ENCODE assay signal across 8 cellular contexts in the genomic region with DNA sequence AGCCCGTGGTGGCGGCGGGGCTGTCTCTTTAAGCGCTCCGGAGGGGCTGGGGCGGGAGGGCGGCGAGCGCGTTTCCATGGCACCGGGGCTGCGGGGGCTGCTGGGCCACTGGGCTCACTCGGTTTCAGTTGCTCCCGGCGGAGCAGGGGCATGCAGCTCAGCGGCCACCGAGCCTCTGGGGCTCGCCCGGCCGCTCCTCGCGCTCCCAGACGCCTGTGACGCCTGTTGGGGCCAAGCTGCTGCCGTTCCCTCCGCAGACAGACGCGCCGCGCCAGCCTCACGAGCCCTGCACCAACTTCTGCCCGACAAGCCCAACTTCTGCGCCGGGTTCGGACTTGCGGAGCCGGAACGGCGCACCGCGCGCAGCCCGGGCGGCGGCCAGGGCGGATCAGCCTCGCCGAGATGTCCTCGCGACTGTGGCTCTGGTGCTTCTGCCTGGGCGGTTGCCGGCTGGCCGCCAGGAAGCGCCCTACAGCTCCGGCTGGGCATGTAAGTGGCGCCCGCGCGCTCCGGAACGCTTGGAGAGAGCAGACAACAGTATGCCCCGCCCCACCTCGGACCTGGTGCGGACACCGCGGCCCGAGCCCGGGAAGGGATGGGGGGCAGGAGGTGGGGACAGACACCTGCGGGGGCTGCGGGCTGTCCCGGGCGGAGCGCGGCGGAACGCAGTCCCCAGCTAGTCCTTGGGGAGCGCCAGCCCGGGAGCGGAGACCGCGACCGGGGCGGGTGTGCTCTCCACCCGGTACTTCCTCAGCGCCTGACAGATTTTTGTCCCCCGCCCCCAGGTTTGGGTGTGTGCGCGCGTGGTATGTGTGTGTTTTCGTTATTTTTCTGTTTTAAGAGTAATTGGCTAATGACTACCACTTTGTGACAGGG.
DNase-seq lines count a peak whose midpoint lies in the region; ATAC-seq, FAIRE-seq and TF ChIP-seq lines count a peak whose summit lies in the region.

No MANE protein-coding gene starts in this region.

- TF ChIP-seq POLR2A in spleen (IDR thresholded peaks at IDR 0.05) = no peak

- peak overlapping the region; percentile 99 for H3K4me2 ChIP-seq in GM23338

- TF ChIP-seq EP300 in Ishikawa (IDR thresholded peaks at IDR 0.05; ENCODE audit: borderline replicate concordance) = no peak

- H3K36me3 ChIP-seq in GM23338 (ENCODE audit: insufficient read depth) (no peaks in the 10 kb centered on the region), kidney (ENCODE audit: control insufficient read depth in 1 of 2, insufficient read depth in 2 of 2, low read length in 2 of 2) (no peaks in the 10 kb centered on the region), spleen (no peaks in the 10 kb centered on the region)

- H3F3A ChIP-seq in GM23338 (replicated peaks; ENCODE audit: low read depth) = 0 out of 2 replicates have a peak, but pooled peaks cover 6% of the 10 kb centered on the region

- peaks cover 8% of the 10 kb centered on the region; the same call in 1 of the 2 replicates for H3K79me2 ChIP-seq in GM23338 (replicated peaks; ENCODE audit: insufficient read depth)

- peak overlapping the region; percentile 97 for H2AFZ ChIP-seq in GM23338

- H3K36me3 Mint-ChIP-seq in GM23338 (ENCODE audit: low read depth) = peaks cover 17% of the 10 kb centered on the region

- H3K4me3 ChIP-seq in GM23338 = peak overlapping the region; percentile 95
- peak overlapping the region; percentile 62 to 70 for H3K4me3 ChIP-seq in kidney (ENCODE audit: low read length in 2 of 2)
- peak overlapping the region; percentile 29 to 76 (median 50) for H3K4me3 ChIP-seq in spleen

- peak overlapping the region; percentile 17; the same call in 1 of the 2 replicates for H3K27ac Mint-ChIP-seq in GM23338

- intact Hi-C loops in kidney (cut with DNase I) = no loop called here
- intact Hi-C loops in spleen (cut with DNase I; ENCODE audit: low total_unique reads) = no loop called here

- H3K27me3 ChIP-seq in GM23338 (ENCODE audit: insufficient read depth) (peaks cover 38% of the 10 kb centered on the region), spleen (replicated peaks in 1 of 7) (peaks cover 0 to 49% (median 23%) of the 10 kb centered on the region in 7 donors)

- peaks cover 34% of the 10 kb centered on the region for H3K4me1 Mint-ChIP-seq in GM23338

- ATAC-seq in GM23338 = peak; percentile 87

- POLR2A ChIA-PET in RWPE1 (lab: Yijun Ruan, JAX; ENCODE audit: low non-redundant PET) = no interaction called here

- CTCF ChIA-PET in RWPE1 (lab: Yijun Ruan, JAX) = interaction anchor here (0.6 to 1.1 kb wide), 5 partner anchors 15 to 859 kb away, joined by 3 to 5 read pairs (median 3); no protein-coding TSS in a partner anchor

- H3K27me3 Mint-ChIP-seq in GM23338 (ENCODE audit: insufficient read depth, low read depth, poor library complexity) = peaks cover 6% of the 10 kb centered on the region

- DNase-seq in activated gamma-delta T cell (lab: John Stamatoyannopoulos, UW) = peak; percentile 7
- DNase-seq in activated gamma-delta T cell treated with Interleukin-2 at 50 U/mL for 16 hours = no peak
- peak; percentile 95 for DNase-seq in GM23338 (ENCODE audit: low spot score)
- peak; percentile 48 for DNase-seq in RWPE1 (ENCODE audit: low spot score)
- DNase-seq in cerebellar cortex (ENCODE audit: low spot score) = peak; percentile 15
- peak; percentile 90 for DNase-seq in kidney
- DNase-seq in spleen = peak; percentile 85

- H3K9me3 Mint-ChIP-seq in GM23338 = peaks cover 7% of the 10 kb centered on the region

- FAIRE-seq in kidney (lab: Jason Lieb, UNC) = no peak

- peaks cover 2% of the 10 kb centered on the region; the same call in 1 of the 2 replicates for H3K9me2 ChIP-seq in GM23338 (ENCODE audit: insufficient read depth)

- H3K4me1 ChIP-seq in GM23338 (ENCODE audit: insufficient read depth) (peaks cover 38% of the 10 kb centered on the region), kidney (ENCODE audit: control insufficient read depth in 1 of 2, insufficient read depth in 1 of 2, low read depth in 1 of 2, low read length in 2 of 2) (peaks cover 0 to 8% of the 10 kb centered on the region in 2 donors), spleen (peaks cover 5 to 26% (median 22%) of the 10 kb centered on the region in 6 donors)

- TF ChIP-seq CTCF in GM23338 (conservative IDR thresholded peaks at IDR 0.05; ENCODE audit: low read depth in 2 of 2) (peak; percentile 48 to 63), RWPE1 (conservative IDR thresholded peaks at IDR 0.05; ENCODE audit: low read depth) (peak; percentile 39; the same call in 1 of the 2 replicates), kidney (IDR thresholded peaks at IDR 0.05; ENCODE audit: borderline replicate concordance, extremely low read depth, insufficient read depth) (peak; percentile 12), spleen (IDR thresholded peaks at IDR 0.05 in 8 of 11, conservative IDR thresholded peaks at IDR 0.05 in 3 of 11) (peak in 1 of 11 experiments; percentile 20)

- peak; percentile 35; the same call in 1 of the 2 replicates for TF ChIP-seq RAD21 in Ishikawa (IDR thresholded peaks at IDR 0.05; ENCODE audit: low read depth)

- no peaks in the 10 kb centered on the region for H4K20me1 ChIP-seq in GM23338 (replicated peaks; ENCODE audit: insufficient read depth)

- no peak overlapping the region for H3K9ac ChIP-seq in kidney (ENCODE audit: low read length in 2 of 2)

- WGBS in spleen, 5 donors = 0 to 1% (median 1%) methylated on average over 24 to 90 of the region's 90 CpGs

- H3K27ac ChIP-seq in GM23338 (ENCODE audit: low read depth) = no peak overlapping the region
- no peak overlapping the region for H3K27ac ChIP-seq in RWPE1
- H3K27ac ChIP-seq in kidney (ENCODE audit: low read depth in 2 of 2, low read length in 2 of 2) = no peak overlapping the region
- peak overlapping the region in 3 of 8 donors; percentile 5 to 54 (median 40) for H3K27ac ChIP-seq in spleen

- H3K4me3 Mint-ChIP-seq in GM23338 = peak overlapping the region; percentile 85

- no peaks in the 10 kb centered on the region for H3K9me3 ChIP-seq in kidney (ENCODE audit: control insufficient read depth in 1 of 2, low read length in 2 of 2)
- peaks cover 0 to under 1% (median 0%) of the 10 kb centered on the region in 8 donors for H3K9me3 ChIP-seq in spleen

TF ChIP-seq in GM23338, 12 proteins besides CTCF, POLR2A, EP300 and RAD21:
- no peak for TF ChIP-seq ZNF114 (CRISPR knock-in tag; IDR thresholded peaks at IDR 0.05)
- TF ChIP-seq CREB1 (CRISPR knock-in tag; IDR thresholded peaks at IDR 0.05; ENCODE audit: low read depth) = no peak
- TF ChIP-seq STAT1 (IDR thresholded peaks at IDR 0.05; ENCODE audit: unreplicated experiment) = no peak
- no peak for TF ChIP-seq EZH2 (IDR thresholded peaks at IDR 0.05; ENCODE audit: low read depth, unreplicated experiment)
- TF ChIP-seq POLR2AphosphoS5 (IDR thresholded peaks at IDR 0.05; ENCODE audit: low read depth) = peak; percentile 76
- TF ChIP-seq, protein P1, sequence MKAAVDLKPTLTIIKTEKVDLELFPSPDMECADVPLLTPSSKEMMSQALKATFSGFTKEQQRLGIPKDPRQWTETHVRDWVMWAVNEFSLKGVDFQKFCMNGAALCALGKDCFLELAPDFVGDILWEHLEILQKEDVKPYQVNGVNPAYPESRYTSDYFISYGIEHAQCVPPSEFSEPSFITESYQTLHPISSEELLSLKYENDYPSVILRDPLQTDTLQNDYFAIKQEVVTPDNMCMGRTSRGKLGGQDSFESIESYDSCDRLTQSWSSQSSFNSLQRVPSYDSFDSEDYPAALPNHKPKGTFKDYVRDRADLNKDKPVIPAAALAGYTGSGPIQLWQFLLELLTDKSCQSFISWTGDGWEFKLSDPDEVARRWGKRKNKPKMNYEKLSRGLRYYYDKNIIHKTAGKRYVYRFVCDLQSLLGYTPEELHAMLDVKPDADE (IDR thresholded peaks at IDR 0.05) = no peak
- TF ChIP-seq EZH2phosphoT487 (IDR thresholded peaks at IDR 0.05; ENCODE audit: unreplicated experiment) = no peak

TF ChIP-seq in Ishikawa, 13 proteins besides CTCF, POLR2A, EP300 and RAD21 (continues in another document):
- TF ChIP-seq YY1 (IDR thresholded peaks at IDR 0.05; ENCODE audit: low read depth) = no peak
- no peak for TF ChIP-seq CREB1 (IDR thresholded peaks at IDR 0.05; ENCODE audit: low read depth)
- TF ChIP-seq, protein P2, sequence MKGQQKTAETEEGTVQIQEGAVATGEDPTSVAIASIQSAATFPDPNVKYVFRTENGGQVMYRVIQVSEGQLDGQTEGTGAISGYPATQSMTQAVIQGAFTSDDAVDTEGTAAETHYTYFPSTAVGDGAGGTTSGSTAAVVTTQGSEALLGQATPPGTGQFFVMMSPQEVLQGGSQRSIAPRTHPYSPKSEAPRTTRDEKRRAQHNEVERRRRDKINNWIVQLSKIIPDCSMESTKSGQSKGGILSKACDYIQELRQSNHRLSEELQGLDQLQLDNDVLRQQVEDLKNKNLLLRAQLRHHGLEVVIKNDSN (IDR thresholded peaks at IDR 0.05) = no peak
- TF ChIP-seq, protein P3, sequence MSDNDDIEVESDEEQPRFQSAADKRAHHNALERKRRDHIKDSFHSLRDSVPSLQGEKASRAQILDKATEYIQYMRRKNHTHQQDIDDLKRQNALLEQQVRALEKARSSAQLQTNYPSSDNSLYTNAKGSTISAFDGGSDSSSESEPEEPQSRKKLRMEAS (IDR thresholded peaks at IDR 0.05) = peak; percentile 71
- TF ChIP-seq TAF1 (IDR thresholded peaks at IDR 0.05; ENCODE audit: low read depth) = no peak; the same call in none of the 2 replicates
- TF ChIP-seq TEAD4 (IDR thresholded peaks at IDR 0.05) = no peak
- TF ChIP-seq NFIC (IDR thresholded peaks at IDR 0.05) = peak; percentile 43; the same call in 1 of the 2 replicates
- 0 out of 2 replicates have a peak, but pooled peaks have one; percentile 13 for TF ChIP-seq EGR1 (IDR thresholded peaks at IDR 0.05)
- TF ChIP-seq ZBTB7A (IDR thresholded peaks at IDR 0.05; ENCODE audit: low read depth) = peak; percentile 24; the same call in 1 of the 2 replicates
